In the genomic region with DNA sequence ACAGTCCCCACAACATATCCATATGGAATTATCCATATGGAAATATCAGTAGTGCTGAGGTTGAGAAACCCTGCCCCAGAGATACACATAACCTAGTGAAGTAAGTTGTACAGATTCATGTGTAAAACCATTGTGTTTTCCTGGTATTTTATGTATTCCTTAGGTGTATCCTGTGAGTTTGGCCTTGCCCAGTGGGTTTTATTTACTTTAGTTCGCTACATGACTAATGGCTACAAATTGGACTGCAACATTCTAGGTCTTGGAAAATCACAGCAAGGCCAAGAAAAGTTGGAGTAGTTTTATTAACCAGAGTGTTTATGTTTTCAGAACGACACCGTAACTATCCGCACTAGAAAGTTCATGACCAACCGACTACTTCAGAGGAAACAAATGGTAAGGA, we compare ENCODE assay signal across 7 cellular contexts. TPM values are rescaled to one million over a fixed set of nuclear protein-coding genes. Genes with fewer than 3 reads are reported as not detected.
DNase-seq lines count a peak whose midpoint lies in the region; TF ChIP-seq lines count a peak whose summit lies in the region.

No MANE protein-coding gene starts in this region.

- TF ChIP-seq CTCF in HEK293 (tag by site-specific recombination; IDR thresholded peaks at IDR 0.05) (no peak), glutamatergic neuron (IDR thresholded peaks at IDR 0.05; ENCODE audit: partially characterized antibody, unreplicated experiment) (no peak), spleen (IDR thresholded peaks at IDR 0.05 in 8 of 11, conservative IDR thresholded peaks at IDR 0.05 in 3 of 11) (no peak)

- H3K4me3 Mint-ChIP-seq in activated CD4-positive, alpha-beta memory T cell treated with anti-CD3 and anti-CD28 coated beads, Interleukin-2, amount 10 ng/mL, durations not matched to agents 7 days and 5 days: peak overlapping the region; percentile 82
- peak overlapping the region; percentile 83 for H3K4me3 Mint-ChIP-seq in glutamatergic neuron (ENCODE audit: unreplicated experiment)

- H3K27ac Mint-ChIP-seq in activated CD4-positive, alpha-beta memory T cell treated with anti-CD3 and anti-CD28 coated beads, Interleukin-2, amount 10 ng/mL, durations not matched to agents 7 days and 5 days: peak overlapping the region; percentile 44
- H3K27ac Mint-ChIP-seq in glutamatergic neuron (ENCODE audit: unreplicated experiment): no peak overlapping the region

- no peaks in the 10 kb centered on the region for H3K9me3 ChIP-seq in HEK293 (ENCODE audit: control insufficient read depth, insufficient read depth, low read depth, low read length)
- H3K9me3 ChIP-seq in spleen: no peaks in the 10 kb centered on the region

- peaks cover 53% of the 10 kb centered on the region for H3K36me3 Mint-ChIP-seq in activated CD4-positive, alpha-beta memory T cell treated with anti-CD3 and anti-CD28 coated beads, Interleukin-2, amount 10 ng/mL, durations not matched to agents 7 days and 5 days (ENCODE audit: low read depth)
- H3K36me3 Mint-ChIP-seq in glutamatergic neuron (ENCODE audit: unreplicated experiment): no peaks in the 10 kb centered on the region

- H3K27me3 Mint-ChIP-seq in activated CD4-positive, alpha-beta memory T cell treated with anti-CD3 and anti-CD28 coated beads, Interleukin-2, amount 10 ng/mL, durations not matched to agents 7 days and 5 days: no peaks in the 10 kb centered on the region
- no peaks in the 10 kb centered on the region for H3K27me3 Mint-ChIP-seq in glutamatergic neuron (ENCODE audit: unreplicated experiment)

- H3K4me1 Mint-ChIP-seq in activated CD4-positive, alpha-beta memory T cell treated with anti-CD3 and anti-CD28 coated beads, Interleukin-2, amount 10 ng/mL, durations not matched to agents 7 days and 5 days: peaks cover 57% of the 10 kb centered on the region
- peaks cover 10% of the 10 kb centered on the region for H3K4me1 Mint-ChIP-seq in glutamatergic neuron (ENCODE audit: low read depth, unreplicated experiment)

- H3K4me3 ChIP-seq in HEK293 (ENCODE audit: low read depth, low read length): peak overlapping the region; percentile 75
- H3K4me3 ChIP-seq in spleen: peak overlapping the region in 6 of 8 donors; percentile 55 to 95 (median 76)

- no peak for TF ChIP-seq POLR2A in spleen (IDR thresholded peaks at IDR 0.05)

- intact Hi-C loops in spleen (cut with DNase I; ENCODE audit: low total_unique reads): no loop called here

- no peak for DNase-seq in activated CD4-positive, alpha-beta memory T cell treated with anti-CD3 and anti-CD28 coated beads, Interleukin-2, amount 10 ng/mL, durations not matched to agents 7 days and 5 days
- DNase-seq in glutamatergic neuron (no peak), spleen (no peak), G401 (ENCODE audit: low spot score) (no peak), DMS153 (lab: John Stamatoyannopoulos, UW) (no peak), ACHN (no peak)

- WGBS in spleen, 5 donors: 65 to 84% (median 76%) methylated on average over 5 of the region's 5 CpGs

- no peaks in the 10 kb centered on the region for H3K9me3 Mint-ChIP-seq in activated CD4-positive, alpha-beta memory T cell treated with anti-CD3 and anti-CD28 coated beads, Interleukin-2, amount 10 ng/mL, durations not matched to agents 7 days and 5 days
- H3K9me3 Mint-ChIP-seq in glutamatergic neuron (ENCODE audit: unreplicated experiment): no peaks in the 10 kb centered on the region

- in situ Hi-C loops in G401 (cut with HindIII; ENCODE audit: low sequenced_read_pairs) (no loop called here), ACHN (cut with HindIII; ENCODE audit: low pct_ligation_motif_present, low pct_unique_long_range_greater_than_20kb, low sequenced_read_pairs) (loop anchor here (25.0 kb wide), 1 partner anchor 102 kb away; no protein-coding TSS in a partner anchor)

- CTCF ChIA-PET in HEK293 (lab: Yijun Ruan, JAX): interaction anchor here (1.0 kb wide), 1 partner anchor 12 kb away, joined by 5 read pairs; no protein-coding TSS in a partner anchor
- CTCF ChIA-PET in activated CD4-positive, alpha-beta memory T cell treated with anti-CD3 and anti-CD28 coated beads, Interleukin-2, amount 10 ng/mL, durations not matched to agents 7 days and 5 days (lab: Charles Lee): interaction anchor here (1.8 kb wide), 1 partner anchor 12 kb away, joined by 12 read pairs; no protein-coding TSS in a partner anchor

- peaks cover 22 to 59% of the 10 kb centered on the region in 2 experiments for H3K36me3 ChIP-seq in HEK293 (ENCODE audit: control insufficient read depth in 2 of 2, insufficient read depth in 1 of 2, low read length in 2 of 2)
- H3K36me3 ChIP-seq in spleen: peaks cover 0 to 51% (median 49%) of the 10 kb centered on the region in 6 donors

- H3K27me3 ChIP-seq in spleen (replicated peaks in 1 of 7): no peaks in the 10 kb centered on the region

- H3K27ac ChIP-seq in HEK293 (ENCODE audit: extremely low read depth, low read depth, low read length) (no peak overlapping the region; the same call in 1 of the 2 replicates), spleen (peak overlapping the region in 4 of 8 donors; percentile 77 to 88 (median 84))

- POLR2A ChIA-PET in HEK293 (lab: Yijun Ruan, JAX): no interaction called here
- POLR2A ChIA-PET in activated CD4-positive, alpha-beta memory T cell treated with anti-CD3 and anti-CD28 coated beads, Interleukin-2, amount 10 ng/mL, durations not matched to agents 7 days and 5 days (lab: Charles Lee): interaction anchor here (1.7 to 1.8 kb wide), 2 partner anchors 10 to 199 kb away, joined by 3 to 8 read pairs; no protein-coding TSS in a partner anchor

- H3K4me1 ChIP-seq in HEK293 (ENCODE audit: control insufficient read depth, insufficient read depth, low read length) (peaks cover 10% of the 10 kb centered on the region; the same call in 1 of the 2 replicates), spleen (peaks cover 11 to 72% (median 58%) of the 10 kb centered on the region in 6 donors)

TF ChIP-seq in HEK293, 187 proteins besides CTCF, POLR2A, EP300 and RAD21:
- TF ChIP-seq ZNF639 (tag by site-specific recombination; IDR thresholded peaks at IDR 0.05) (no peak), ZNF776 (tag by site-specific recombination; IDR thresholded peaks at IDR 0.05; ENCODE audit: borderline replicate concordance) (no peak), ZNF341 (tag by site-specific recombination; IDR thresholded peaks at IDR 0.05; ENCODE audit: low read depth) (no peak)
- TF ChIP-seq, protein P1, sequence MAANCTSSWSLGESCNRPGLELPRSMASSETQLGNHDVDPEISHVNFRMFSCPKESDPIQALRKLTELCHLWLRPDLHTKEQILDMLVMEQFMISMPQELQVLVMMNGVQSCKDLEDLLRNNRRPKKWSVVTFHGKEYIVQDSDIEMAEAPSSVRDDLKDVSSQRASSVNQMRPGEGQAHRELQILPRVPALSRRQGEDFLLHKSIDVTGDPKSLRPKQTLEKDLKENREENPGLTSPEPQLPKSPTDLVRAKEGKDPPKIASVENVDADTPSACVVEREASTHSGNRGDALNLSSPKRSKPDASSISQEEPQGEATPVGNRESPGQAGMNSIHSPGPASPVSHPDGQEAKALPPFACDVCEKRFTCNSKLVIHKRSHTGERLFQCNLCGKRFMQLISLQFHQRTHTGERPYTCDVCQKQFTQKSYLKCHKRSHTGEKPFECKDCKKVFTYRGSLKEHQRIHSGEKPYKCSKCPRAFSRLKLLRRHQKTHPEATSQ (tag by site-specific recombination; IDR thresholded peaks at IDR 0.05): no peak

RNA-seq across cellular contexts. Expression of gene RPS24, which starts 1.4 kb away (rescaled TPM):
- total RNA-seq in activated CD4-positive, alpha-beta memory T cell treated with anti-CD3 and anti-CD28 coated beads, Interleukin-2, amount 10 ng/mL, durations not matched to agents 7 days and 5 days: 1,000 to 10,000 TPM; 1,304 to 1,323 TPM
- 691 TPM for total RNA-seq in glutamatergic neuron (ENCODE audit: unreplicated experiment)
- 1,000 to 10,000 TPM; 1,007 to 1,809 (median 1,273) TPM for total RNA-seq in spleen
- 1,000 to 10,000 TPM; 6,228 to 8,141 (median 7,483) TPM for polyA plus RNA-seq in spleen
- total RNA-seq in G401 (2014; rRNA removed; shearing (Covaris generic)): 3,664 and 4,261 TPM in 2 replicates

RNA-seq across cellular contexts. Expression of gene POLR3A, which starts 5.7 kb away (rescaled TPM):
- 10 to 100 TPM; 16.6 to 16.8 TPM for total RNA-seq in activated CD4-positive, alpha-beta memory T cell treated with anti-CD3 and anti-CD28 coated beads, Interleukin-2, amount 10 ng/mL, durations not matched to agents 7 days and 5 days
- total RNA-seq in glutamatergic neuron (ENCODE audit: unreplicated experiment) (41.0 TPM), spleen (10 to 100 TPM; 11.9 to 18.9 (median 15.8) TPM)
- 1 to 10 TPM; 2.7 to 4.3 (median 3.3) TPM for polyA plus RNA-seq in spleen
- 24.3 and 29.1 TPM in 2 replicates for total RNA-seq in G401 (2014; rRNA removed; shearing (Covaris generic))
